ENCODE assay signal across 19 cellular contexts in genomic region chr9:98225015-98225442, GRCh38. TPM values are rescaled to one million over a fixed set of nuclear protein-coding genes. Genes with fewer than 3 reads are reported as not detected.
DNase-seq lines count a peak whose midpoint lies in the region; ATAC-seq and TF ChIP-seq lines count a peak whose summit lies in the region.
"Had no signal": no experiment of that assay in that cellular context is flagged by ENCODE, and none has a peak within 500 bp of the region (broad histone marks: within the 10 kb centered on the region; RNA-seq: fewer than 3 reads in every experiment).

No MANE protein-coding gene starts in this region.

- DNase-seq in HuH-7 (ENCODE audit: low spot score), result peak; percentile 64
- no peak for DNase-seq in RWPE1 (ENCODE audit: low spot score)
- DNase-seq in glutamatergic neuron, result peak; percentile 70
- no peak for DNase-seq in activated CD4-positive, alpha-beta T cell treated with anti-CD3 and anti-CD28 coated beads for 36 hours
- DNase-seq: activated CD4-positive, alpha-beta T cell treated with anti-CD3 and anti-CD28 coated beads, Interleukin-2, amount 10 ng/mL, durations not matched to agents 24 days and 14 days; activated naive CD4-positive, alpha-beta T cell treated with anti-CD3 and anti-CD28 coated beads, Interleukin-2, amount 10 ng/mL, durations not matched to agents 7 days and 5 days; DMS53; hippocampal formation; NCI-H1092 treated with DMSO at 0.1 percent for 48 hours; ovary; SJCRH30; stimulated activated CD4-positive, alpha-beta T cell treated with anti-CD3 and anti-CD28 coated beads, Interleukin-4, amount 100 ng/mL, for 4 hours had no signal

- POLR2A ChIA-PET in RWPE1 (lab: Yijun Ruan, JAX; ENCODE audit: low non-redundant PET), result no interaction called here
- POLR2A ChIA-PET in activated CD4-positive, alpha-beta T cell treated with anti-CD3 and anti-CD28 coated beads for 36 hours (lab: Charles Lee), result no interaction called here

- peaks cover 11% of the 10 kb centered on the region for H3K27me3 Mint-ChIP-seq in glutamatergic neuron (ENCODE audit: unreplicated experiment)
- no peaks in the 10 kb centered on the region for H3K27me3 Mint-ChIP-seq in activated CD4-positive, alpha-beta T cell treated with anti-CD3 and anti-CD28 coated beads for 36 hours
- H3K27me3 Mint-ChIP-seq: activated CD4-positive, alpha-beta T cell treated with anti-CD3 and anti-CD28 coated beads, Interleukin-2, amount 10 ng/mL, durations not matched to agents 24 days and 14 days; activated naive CD4-positive, alpha-beta T cell treated with anti-CD3 and anti-CD28 coated beads, Interleukin-2, amount 10 ng/mL, durations not matched to agents 7 days and 5 days; brain had no signal

- H3K9me3 ChIP-seq in skeletal muscle satellite cell (replicated peaks; ENCODE audit: low read length), result no peaks in the 10 kb centered on the region
- H3K9me3 ChIP-seq: ovary, SJCRH30 had no signal

- intact Hi-C loops in activated CD4-positive, alpha-beta T cell treated with anti-CD3 and anti-CD28 coated beads for 36 hours (cut with DNase I, micrococcal nuclease), result no loop called here

- CTCF ChIA-PET in RWPE1 (lab: Yijun Ruan, JAX), result interaction anchor here (0.5 kb wide), 1 partner anchor 32 kb away, joined by 10 read pairs; no protein-coding TSS in a partner anchor
- CTCF ChIA-PET in activated CD4-positive, alpha-beta T cell treated with anti-CD3 and anti-CD28 coated beads for 36 hours (lab: Charles Lee), result interaction anchor here (0.6 kb wide), 1 partner anchor 563 kb away, joined by 3 read pairs; no protein-coding TSS in a partner anchor

- H3K4me1 Mint-ChIP-seq in glutamatergic neuron (ENCODE audit: low read depth, unreplicated experiment), result peaks cover 39% of the 10 kb centered on the region
- H3K4me1 Mint-ChIP-seq in activated CD4-positive, alpha-beta T cell treated with anti-CD3 and anti-CD28 coated beads for 36 hours, result no peaks in the 10 kb centered on the region

- no peak for ATAC-seq in GM21390 (IDR thresholded peaks at IDR 0.05; ENCODE audit: unreplicated experiment)
- ATAC-seq in activated CD4-positive, alpha-beta T cell treated with anti-CD3 and anti-CD28 coated beads for 36 hours, result no peak
- no peak for ATAC-seq in HG03097 (IDR thresholded peaks at IDR 0.05; ENCODE audit: low FRiP score, unreplicated experiment)

- H3K27ac ChIP-seq in RWPE1, result peak overlapping the region; percentile 100
- H3K27ac ChIP-seq: C4-2B, KMS-11, ovary, SJCRH30 had no signal

- H3K4me3 Mint-ChIP-seq in glutamatergic neuron (ENCODE audit: unreplicated experiment), result no peak overlapping the region
- no peak overlapping the region for H3K4me3 Mint-ChIP-seq in activated CD4-positive, alpha-beta T cell treated with anti-CD3 and anti-CD28 coated beads for 36 hours
- H3K4me3 Mint-ChIP-seq: activated CD4-positive, alpha-beta T cell treated with anti-CD3 and anti-CD28 coated beads, Interleukin-2, amount 10 ng/mL, durations not matched to agents 24 days and 14 days; activated naive CD4-positive, alpha-beta T cell treated with anti-CD3 and anti-CD28 coated beads, Interleukin-2, amount 10 ng/mL, durations not matched to agents 7 days and 5 days; brain; T-helper 2 cell treated with Interferon-gamma antibody and Interleukin-4, amounts not matched to agents 5 μg/mL and 100 μg/mL, for 36 hours had no signal

- peak overlapping the region; percentile 80 for H3K9ac ChIP-seq in skeletal muscle satellite cell (ENCODE audit: low read depth, low read length)
- H3K9ac ChIP-seq: KMS-11 had no signal

- peaks cover 81% of the 10 kb centered on the region for H3K36me3 ChIP-seq in skeletal muscle satellite cell (ENCODE audit: insufficient read depth, low read length)
- H3K36me3 ChIP-seq: ovary, SJCRH30 had no signal

- peaks cover 53% of the 10 kb centered on the region for H3K4me1 ChIP-seq in skeletal muscle satellite cell (ENCODE audit: control insufficient read depth, insufficient read depth, low read length)

- TF ChIP-seq CTCF in RWPE1 (conservative IDR thresholded peaks at IDR 0.05; ENCODE audit: low read depth) (no peak), glutamatergic neuron (IDR thresholded peaks at IDR 0.05; ENCODE audit: partially characterized antibody, unreplicated experiment) (no peak)

- H3K4me3 ChIP-seq in skeletal muscle satellite cell (ENCODE audit: low read length), result no peak overlapping the region
- H3K4me3 ChIP-seq: ovary, SJCRH30 had no signal

- H3K36me3 Mint-ChIP-seq in glutamatergic neuron (ENCODE audit: unreplicated experiment), result peaks cover 10% of the 10 kb centered on the region
- H3K36me3 Mint-ChIP-seq in activated CD4-positive, alpha-beta T cell treated with anti-CD3 and anti-CD28 coated beads for 36 hours (ENCODE audit: low read depth), result peaks cover 5% of the 10 kb centered on the region

- peak overlapping the region; percentile 78 for H3K27ac Mint-ChIP-seq in glutamatergic neuron (ENCODE audit: unreplicated experiment)
- H3K27ac Mint-ChIP-seq in activated CD4-positive, alpha-beta T cell treated with anti-CD3 and anti-CD28 coated beads for 36 hours, result no peak overlapping the region
- H3K27ac Mint-ChIP-seq: activated CD4-positive, alpha-beta T cell treated with anti-CD3 and anti-CD28 coated beads, Interleukin-2, amount 10 ng/mL, durations not matched to agents 24 days and 14 days; activated naive CD4-positive, alpha-beta T cell treated with anti-CD3 and anti-CD28 coated beads, Interleukin-2, amount 10 ng/mL, durations not matched to agents 7 days and 5 days; brain; T-helper 2 cell treated with Interferon-gamma antibody and Interleukin-4, amounts not matched to agents 5 μg/mL and 100 μg/mL, for 36 hours had no signal

- peaks cover 13% of the 10 kb centered on the region for H3K9me3 Mint-ChIP-seq in glutamatergic neuron (ENCODE audit: unreplicated experiment)
- no peaks in the 10 kb centered on the region for H3K9me3 Mint-ChIP-seq in activated CD4-positive, alpha-beta T cell treated with anti-CD3 and anti-CD28 coated beads for 36 hours (ENCODE audit: low read depth)
- H3K9me3 Mint-ChIP-seq: activated CD4-positive, alpha-beta T cell treated with anti-CD3 and anti-CD28 coated beads, Interleukin-2, amount 10 ng/mL, durations not matched to agents 24 days and 14 days; activated naive CD4-positive, alpha-beta T cell treated with anti-CD3 and anti-CD28 coated beads, Interleukin-2, amount 10 ng/mL, durations not matched to agents 7 days and 5 days; brain; T-helper 2 cell treated with Interferon-gamma antibody and Interleukin-4, amounts not matched to agents 5 μg/mL and 100 μg/mL, for 36 hours had no signal

- no peak overlapping the region for H3K4me2 ChIP-seq in skeletal muscle satellite cell (ENCODE audit: low read length)
- H3K4me2 ChIP-seq: KMS-11 had no signal

- H3K27me3 ChIP-seq in skeletal muscle satellite cell (ENCODE audit: control insufficient read depth, insufficient read depth, low read length), result no peaks in the 10 kb centered on the region
- H3K27me3 ChIP-seq: ovary, SJCRH30 had no signal

RNA-seq across cellular contexts. Expression of gene TBC1D2, which starts 30.4 kb away (rescaled TPM):
- 7.6 TPM for total RNA-seq in glutamatergic neuron (ENCODE audit: unreplicated experiment)
- 13.9 and 37.1 TPM in 2 replicates for total RNA-seq in skeletal muscle satellite cell (2012; rRNA removed)
- total RNA-seq in activated CD4-positive, alpha-beta T cell treated with anti-CD3 and anti-CD28 coated beads for 36 hours, result 1 to 10 TPM; 2.8 to 3.2 TPM

RNA-seq across cellular contexts. Expression of gene CORO2A, which starts 32.6 kb away (rescaled TPM):
- total RNA-seq in glutamatergic neuron (ENCODE audit: unreplicated experiment), result 23.9 TPM
- total RNA-seq in skeletal muscle satellite cell (2012; rRNA removed), result 0.25 and 0.44 TPM in 2 replicates
- 10 to 100 TPM in 1 of 2 experiments, 1 to 10 TPM in 1; 9.7 to 10.3 TPM for total RNA-seq in activated CD4-positive, alpha-beta T cell treated with anti-CD3 and anti-CD28 coated beads for 36 hours

Comparison
In these comparisons a context has a peak if more than half of its experiments do, and no peak if none do; other contexts are left out.
1. DNase-seq: peak in HuH-7 (single experiment) and glutamatergic neuron (single experiment); none in RWPE1 (single experiment) and activated CD4-positive, alpha-beta T cell treated with anti-CD3 and anti-CD28 coated beads for 36 hours (single experiment).